Comparison of ENCODE assay signal across 1 cellular context in the genomic region with DNA sequence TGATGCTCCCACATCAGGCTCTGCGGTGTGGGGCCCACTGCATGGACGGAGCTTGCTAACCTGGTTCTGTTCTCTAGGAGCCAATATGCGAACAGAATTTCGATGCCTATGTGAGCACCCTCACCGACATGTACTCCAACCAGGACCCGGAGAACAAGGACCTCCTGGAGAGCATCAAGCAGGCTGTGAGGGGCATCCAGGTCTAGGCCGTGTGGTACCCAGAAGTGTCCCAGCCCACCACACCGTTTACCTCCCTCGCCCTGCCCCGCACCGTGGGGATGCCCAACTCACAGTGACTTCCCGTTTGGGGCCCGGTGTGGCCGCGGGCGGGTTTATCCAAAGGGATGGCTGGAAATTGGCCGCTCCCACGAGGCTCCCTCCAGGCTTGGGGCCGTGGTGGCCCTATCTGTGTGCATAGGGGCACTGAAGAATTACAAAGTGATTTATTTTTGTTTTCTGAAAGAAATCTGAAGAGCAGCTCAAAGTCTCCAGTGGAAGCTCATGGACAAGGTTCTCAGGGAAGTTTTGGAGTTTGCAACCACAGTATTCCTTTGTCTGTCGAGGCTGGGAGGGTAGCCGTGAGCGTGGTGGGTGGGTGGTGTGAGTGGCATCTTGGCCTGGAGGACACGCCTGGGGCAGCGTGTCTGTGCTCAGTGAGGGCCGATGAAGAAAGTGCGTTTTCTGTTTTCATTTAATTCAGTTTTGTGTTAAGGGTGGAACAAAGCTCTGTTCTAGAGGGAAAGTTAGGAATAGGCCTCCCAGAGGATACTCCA.
TF ChIP-seq lines count a peak whose summit lies in the region.

No MANE protein-coding gene starts in this region.

TF ChIP-seq in HepG2, 621 proteins besides CTCF, POLR2A, EP300 and RAD21 (continued from another document):
- TF ChIP-seq, protein P1, sequence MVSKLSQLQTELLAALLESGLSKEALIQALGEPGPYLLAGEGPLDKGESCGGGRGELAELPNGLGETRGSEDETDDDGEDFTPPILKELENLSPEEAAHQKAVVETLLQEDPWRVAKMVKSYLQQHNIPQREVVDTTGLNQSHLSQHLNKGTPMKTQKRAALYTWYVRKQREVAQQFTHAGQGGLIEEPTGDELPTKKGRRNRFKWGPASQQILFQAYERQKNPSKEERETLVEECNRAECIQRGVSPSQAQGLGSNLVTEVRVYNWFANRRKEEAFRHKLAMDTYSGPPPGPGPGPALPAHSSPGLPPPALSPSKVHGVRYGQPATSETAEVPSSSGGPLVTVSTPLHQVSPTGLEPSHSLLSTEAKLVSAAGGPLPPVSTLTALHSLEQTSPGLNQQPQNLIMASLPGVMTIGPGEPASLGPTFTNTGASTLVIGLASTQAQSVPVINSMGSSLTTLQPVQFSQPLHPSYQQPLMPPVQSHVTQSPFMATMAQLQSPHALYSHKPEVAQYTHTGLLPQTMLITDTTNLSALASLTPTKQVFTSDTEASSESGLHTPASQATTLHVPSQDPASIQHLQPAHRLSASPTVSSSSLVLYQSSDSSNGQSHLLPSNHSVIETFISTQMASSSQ (IDR thresholded peaks at IDR 0.05; ENCODE audit: low read depth) = no peak
- TF ChIP-seq, protein P1 (CRISPR knock-in tag; IDR thresholded peaks at IDR 0.05; ENCODE audit: borderline replicate concordance) = no peak
- TF ChIP-seq MTF1 (CRISPR knock-in tag; IDR thresholded peaks at IDR 0.05) (no peak), ADNP (CRISPR knock-in tag; IDR thresholded peaks at IDR 0.05) (no peak), IRX3 (CRISPR knock-in tag; IDR thresholded peaks at IDR 0.05; ENCODE audit: borderline replicate concordance, low read depth) (no peak), PRMT3 (CRISPR knock-in tag; IDR thresholded peaks at IDR 0.05; ENCODE audit: borderline replicate concordance, low read depth) (no peak), PAWR (CRISPR knock-in tag; IDR thresholded peaks at IDR 0.05; ENCODE audit: borderline replicate concordance) (no peak), ZNF101 (CRISPR knock-in tag; IDR thresholded peaks at IDR 0.05; ENCODE audit: borderline replicate concordance, low read depth) (no peak), ZNF549 (CRISPR knock-in tag; IDR thresholded peaks at IDR 0.05) (no peak), ZNF616 (CRISPR knock-in tag; IDR thresholded peaks at IDR 0.05; ENCODE audit: low read depth) (no peak), NR2F2 (IDR thresholded peaks at IDR 0.05; ENCODE audit: borderline replicate concordance, low read depth) (no peak), NFIC (IDR thresholded peaks at IDR 0.05; ENCODE audit: low read length) (no peak), ZNF446 (CRISPR knock-in tag; IDR thresholded peaks at IDR 0.05) (no peak), ZFX (CRISPR knock-in tag; IDR thresholded peaks at IDR 0.05; ENCODE audit: low read depth) (no peak), ZFP82 (CRISPR knock-in tag; IDR thresholded peaks at IDR 0.05; ENCODE audit: borderline replicate concordance) (peak; percentile 73; the same call in 1 of the 2 replicates), ZIK1 (CRISPR knock-in tag; IDR thresholded peaks at IDR 0.05; ENCODE audit: borderline replicate concordance, low read depth) (no peak), GABPB1 (CRISPR knock-in tag; IDR thresholded peaks at IDR 0.05) (no peak), ZNF225 (CRISPR knock-in tag; IDR thresholded peaks at IDR 0.05) (no peak), CHD4 (IDR thresholded peaks at IDR 0.05; ENCODE audit: borderline replicate concordance, low read length) (no peak), MLLT10 (CRISPR knock-in tag; IDR thresholded peaks at IDR 0.05) (no peak)
- TF ChIP-seq, protein P2, sequence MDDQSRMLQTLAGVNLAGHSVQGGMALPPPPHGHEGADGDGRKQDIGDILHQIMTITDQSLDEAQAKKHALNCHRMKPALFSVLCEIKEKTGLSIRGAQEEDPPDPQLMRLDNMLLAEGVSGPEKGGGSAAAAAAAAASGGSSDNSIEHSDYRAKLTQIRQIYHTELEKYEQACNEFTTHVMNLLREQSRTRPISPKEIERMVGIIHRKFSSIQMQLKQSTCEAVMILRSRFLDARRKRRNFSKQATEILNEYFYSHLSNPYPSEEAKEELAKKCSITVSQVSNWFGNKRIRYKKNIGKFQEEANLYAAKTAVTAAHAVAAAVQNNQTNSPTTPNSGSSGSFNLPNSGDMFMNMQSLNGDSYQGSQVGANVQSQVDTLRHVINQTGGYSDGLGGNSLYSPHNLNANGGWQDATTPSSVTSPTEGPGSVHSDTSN (CRISPR knock-in tag; IDR thresholded peaks at IDR 0.05; ENCODE audit: borderline replicate concordance) = no peak
- TF ChIP-seq, protein P3, sequence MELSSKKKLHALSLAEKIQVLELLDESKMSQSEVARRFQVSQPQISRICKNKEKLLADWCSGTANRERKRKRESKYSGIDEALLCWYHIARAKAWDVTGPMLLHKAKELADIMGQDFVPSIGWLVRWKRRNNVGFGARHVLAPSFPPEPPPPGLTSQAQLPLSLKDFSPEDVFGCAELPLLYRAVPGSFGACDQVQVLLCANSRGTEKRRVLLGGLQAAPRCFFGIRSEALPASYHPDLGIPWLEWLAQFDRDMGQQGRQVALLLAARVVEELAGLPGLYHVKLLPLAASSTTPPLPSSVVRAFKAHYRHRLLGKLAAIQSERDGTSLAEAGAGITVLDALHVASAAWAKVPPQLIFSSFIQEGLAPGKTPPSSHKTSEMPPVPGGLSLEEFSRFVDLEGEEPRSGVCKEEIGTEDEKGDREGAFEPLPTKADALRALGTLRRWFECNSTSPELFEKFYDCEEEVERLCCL (CRISPR knock-in tag; IDR thresholded peaks at IDR 0.05; ENCODE audit: borderline replicate concordance) = no peak
- TF ChIP-seq, protein P4, sequence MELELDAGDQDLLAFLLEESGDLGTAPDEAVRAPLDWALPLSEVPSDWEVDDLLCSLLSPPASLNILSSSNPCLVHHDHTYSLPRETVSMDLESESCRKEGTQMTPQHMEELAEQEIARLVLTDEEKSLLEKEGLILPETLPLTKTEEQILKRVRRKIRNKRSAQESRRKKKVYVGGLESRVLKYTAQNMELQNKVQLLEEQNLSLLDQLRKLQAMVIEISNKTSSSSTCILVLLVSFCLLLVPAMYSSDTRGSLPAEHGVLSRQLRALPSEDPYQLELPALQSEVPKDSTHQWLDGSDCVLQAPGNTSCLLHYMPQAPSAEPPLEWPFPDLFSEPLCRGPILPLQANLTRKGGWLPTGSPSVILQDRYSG (CRISPR knock-in tag; IDR thresholded peaks at IDR 0.05) = no peak
- TF ChIP-seq, protein P5, sequence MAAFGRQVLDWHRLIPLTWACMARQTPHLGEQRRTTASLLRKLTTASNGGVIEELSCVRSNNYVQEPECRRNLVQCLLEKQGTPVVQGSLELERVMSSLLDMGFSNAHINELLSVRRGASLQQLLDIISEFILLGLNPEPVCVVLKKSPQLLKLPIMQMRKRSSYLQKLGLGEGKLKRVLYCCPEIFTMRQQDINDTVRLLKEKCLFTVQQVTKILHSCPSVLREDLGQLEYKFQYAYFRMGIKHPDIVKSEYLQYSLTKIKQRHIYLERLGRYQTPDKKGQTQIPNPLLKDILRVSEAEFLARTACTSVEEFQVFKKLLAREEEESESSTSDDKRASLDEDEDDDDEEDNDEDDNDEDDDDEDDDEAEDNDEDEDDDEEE (CRISPR knock-in tag; IDR thresholded peaks at IDR 0.05) = 0 out of 2 replicates have a peak, but pooled peaks have one; percentile 51
- TF ChIP-seq, protein P6, sequence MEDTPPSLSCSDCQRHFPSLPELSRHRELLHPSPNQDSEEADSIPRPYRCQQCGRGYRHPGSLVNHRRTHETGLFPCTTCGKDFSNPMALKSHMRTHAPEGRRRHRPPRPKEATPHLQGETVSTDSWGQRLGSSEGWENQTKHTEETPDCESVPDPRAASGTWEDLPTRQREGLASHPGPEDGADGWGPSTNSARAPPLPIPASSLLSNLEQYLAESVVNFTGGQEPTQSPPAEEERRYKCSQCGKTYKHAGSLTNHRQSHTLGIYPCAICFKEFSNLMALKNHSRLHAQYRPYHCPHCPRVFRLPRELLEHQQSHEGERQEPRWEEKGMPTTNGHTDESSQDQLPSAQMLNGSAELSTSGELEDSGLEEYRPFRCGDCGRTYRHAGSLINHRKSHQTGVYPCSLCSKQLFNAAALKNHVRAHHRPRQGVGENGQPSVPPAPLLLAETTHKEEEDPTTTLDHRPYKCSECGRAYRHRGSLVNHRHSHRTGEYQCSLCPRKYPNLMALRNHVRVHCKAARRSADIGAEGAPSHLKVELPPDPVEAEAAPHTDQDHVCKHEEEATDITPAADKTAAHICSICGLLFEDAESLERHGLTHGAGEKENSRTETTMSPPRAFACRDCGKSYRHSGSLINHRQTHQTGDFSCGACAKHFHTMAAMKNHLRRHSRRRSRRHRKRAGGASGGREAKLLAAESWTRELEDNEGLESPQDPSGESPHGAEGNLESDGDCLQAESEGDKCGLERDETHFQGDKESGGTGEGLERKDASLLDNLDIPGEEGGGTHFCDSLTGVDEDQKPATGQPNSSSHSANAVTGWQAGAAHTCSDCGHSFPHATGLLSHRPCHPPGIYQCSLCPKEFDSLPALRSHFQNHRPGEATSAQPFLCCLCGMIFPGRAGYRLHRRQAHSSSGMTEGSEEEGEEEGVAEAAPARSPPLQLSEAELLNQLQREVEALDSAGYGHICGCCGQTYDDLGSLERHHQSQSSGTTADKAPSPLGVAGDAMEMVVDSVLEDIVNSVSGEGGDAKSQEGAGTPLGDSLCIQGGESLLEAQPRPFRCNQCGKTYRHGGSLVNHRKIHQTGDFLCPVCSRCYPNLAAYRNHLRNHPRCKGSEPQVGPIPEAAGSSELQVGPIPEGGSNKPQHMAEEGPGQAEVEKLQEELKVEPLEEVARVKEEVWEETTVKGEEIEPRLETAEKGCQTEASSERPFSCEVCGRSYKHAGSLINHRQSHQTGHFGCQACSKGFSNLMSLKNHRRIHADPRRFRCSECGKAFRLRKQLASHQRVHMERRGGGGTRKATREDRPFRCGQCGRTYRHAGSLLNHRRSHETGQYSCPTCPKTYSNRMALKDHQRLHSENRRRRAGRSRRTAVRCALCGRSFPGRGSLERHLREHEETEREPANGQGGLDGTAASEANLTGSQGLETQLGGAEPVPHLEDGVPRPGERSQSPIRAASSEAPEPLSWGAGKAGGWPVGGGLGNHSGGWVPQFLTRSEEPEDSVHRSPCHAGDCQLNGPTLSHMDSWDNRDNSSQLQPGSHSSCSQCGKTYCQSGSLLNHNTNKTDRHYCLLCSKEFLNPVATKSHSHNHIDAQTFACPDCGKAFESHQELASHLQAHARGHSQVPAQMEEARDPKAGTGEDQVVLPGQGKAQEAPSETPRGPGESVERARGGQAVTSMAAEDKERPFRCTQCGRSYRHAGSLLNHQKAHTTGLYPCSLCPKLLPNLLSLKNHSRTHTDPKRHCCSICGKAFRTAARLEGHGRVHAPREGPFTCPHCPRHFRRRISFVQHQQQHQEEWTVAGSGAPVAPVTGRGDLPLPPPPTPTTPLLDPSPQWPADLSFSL (CRISPR knock-in tag; IDR thresholded peaks at IDR 0.05) = 0 out of 2 replicates have a peak, but pooled peaks have one; percentile 24
- TF ChIP-seq, protein P7, sequence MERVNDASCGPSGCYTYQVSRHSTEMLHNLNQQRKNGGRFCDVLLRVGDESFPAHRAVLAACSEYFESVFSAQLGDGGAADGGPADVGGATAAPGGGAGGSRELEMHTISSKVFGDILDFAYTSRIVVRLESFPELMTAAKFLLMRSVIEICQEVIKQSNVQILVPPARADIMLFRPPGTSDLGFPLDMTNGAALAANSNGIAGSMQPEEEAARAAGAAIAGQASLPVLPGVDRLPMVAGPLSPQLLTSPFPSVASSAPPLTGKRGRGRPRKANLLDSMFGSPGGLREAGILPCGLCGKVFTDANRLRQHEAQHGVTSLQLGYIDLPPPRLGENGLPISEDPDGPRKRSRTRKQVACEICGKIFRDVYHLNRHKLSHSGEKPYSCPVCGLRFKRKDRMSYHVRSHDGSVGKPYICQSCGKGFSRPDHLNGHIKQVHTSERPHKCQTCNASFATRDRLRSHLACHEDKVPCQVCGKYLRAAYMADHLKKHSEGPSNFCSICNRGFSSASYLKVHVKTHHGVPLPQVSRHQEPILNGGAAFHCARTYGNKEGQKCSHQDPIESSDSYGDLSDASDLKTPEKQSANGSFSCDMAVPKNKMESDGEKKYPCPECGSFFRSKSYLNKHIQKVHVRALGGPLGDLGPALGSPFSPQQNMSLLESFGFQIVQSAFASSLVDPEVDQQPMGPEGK (CRISPR knock-in tag; IDR thresholded peaks at IDR 0.05) = no peak
- TF ChIP-seq, protein P8, sequence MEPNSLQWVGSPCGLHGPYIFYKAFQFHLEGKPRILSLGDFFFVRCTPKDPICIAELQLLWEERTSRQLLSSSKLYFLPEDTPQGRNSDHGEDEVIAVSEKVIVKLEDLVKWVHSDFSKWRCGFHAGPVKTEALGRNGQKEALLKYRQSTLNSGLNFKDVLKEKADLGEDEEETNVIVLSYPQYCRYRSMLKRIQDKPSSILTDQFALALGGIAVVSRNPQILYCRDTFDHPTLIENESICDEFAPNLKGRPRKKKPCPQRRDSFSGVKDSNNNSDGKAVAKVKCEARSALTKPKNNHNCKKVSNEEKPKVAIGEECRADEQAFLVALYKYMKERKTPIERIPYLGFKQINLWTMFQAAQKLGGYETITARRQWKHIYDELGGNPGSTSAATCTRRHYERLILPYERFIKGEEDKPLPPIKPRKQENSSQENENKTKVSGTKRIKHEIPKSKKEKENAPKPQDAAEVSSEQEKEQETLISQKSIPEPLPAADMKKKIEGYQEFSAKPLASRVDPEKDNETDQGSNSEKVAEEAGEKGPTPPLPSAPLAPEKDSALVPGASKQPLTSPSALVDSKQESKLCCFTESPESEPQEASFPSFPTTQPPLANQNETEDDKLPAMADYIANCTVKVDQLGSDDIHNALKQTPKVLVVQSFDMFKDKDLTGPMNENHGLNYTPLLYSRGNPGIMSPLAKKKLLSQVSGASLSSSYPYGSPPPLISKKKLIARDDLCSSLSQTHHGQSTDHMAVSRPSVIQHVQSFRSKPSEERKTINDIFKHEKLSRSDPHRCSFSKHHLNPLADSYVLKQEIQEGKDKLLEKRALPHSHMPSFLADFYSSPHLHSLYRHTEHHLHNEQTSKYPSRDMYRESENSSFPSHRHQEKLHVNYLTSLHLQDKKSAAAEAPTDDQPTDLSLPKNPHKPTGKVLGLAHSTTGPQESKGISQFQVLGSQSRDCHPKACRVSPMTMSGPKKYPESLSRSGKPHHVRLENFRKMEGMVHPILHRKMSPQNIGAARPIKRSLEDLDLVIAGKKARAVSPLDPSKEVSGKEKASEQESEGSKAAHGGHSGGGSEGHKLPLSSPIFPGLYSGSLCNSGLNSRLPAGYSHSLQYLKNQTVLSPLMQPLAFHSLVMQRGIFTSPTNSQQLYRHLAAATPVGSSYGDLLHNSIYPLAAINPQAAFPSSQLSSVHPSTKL (CRISPR knock-in tag; IDR thresholded peaks at IDR 0.05) = no peak
